8 cellular contexts compared by ENCODE assay signal in the genomic region with DNA sequence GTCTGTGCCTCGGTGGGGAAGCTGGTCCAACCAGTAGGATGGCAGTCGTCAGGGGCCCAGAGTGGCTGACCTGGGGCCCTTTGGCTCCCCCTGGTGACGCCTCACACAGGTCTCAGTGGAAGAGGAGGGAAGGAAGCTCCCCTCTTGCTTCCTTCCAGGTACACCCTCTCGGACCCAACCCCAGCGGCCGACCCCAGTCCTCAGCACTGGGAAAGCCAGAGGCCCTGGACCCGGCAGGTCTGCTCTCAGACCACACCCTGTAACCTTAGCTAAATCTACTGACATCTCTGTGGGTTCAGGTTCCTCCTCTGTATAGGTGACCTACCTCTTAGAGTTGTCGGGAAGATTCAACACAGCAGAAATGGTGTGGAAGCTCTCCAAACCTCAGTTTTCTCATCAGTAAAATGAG. TPM values are rescaled to one million over a fixed set of nuclear protein-coding genes. Genes with fewer than 3 reads are reported as not detected.
DNase-seq lines count a peak whose midpoint lies in the region; ATAC-seq, FAIRE-seq and TF ChIP-seq lines count a peak whose summit lies in the region.

No MANE protein-coding gene starts in this region.

- H3K36me3 ChIP-seq in heart right ventricle: no peaks in the 10 kb centered on the region
- no peaks in the 10 kb centered on the region for H3K36me3 ChIP-seq in small intestine (ENCODE audit: control insufficient read depth in 2 of 2, insufficient read depth in 2 of 2, low read length in 2 of 2)

- ATAC-seq in CD4-positive, alpha-beta T cell (ENCODE audit: poor library complexity): peak; percentile 62
- peak in 7 of 8 donors; percentile 48 to 84 (median 78) for ATAC-seq in heart right ventricle
- ATAC-seq in HG02623 (IDR thresholded peaks at IDR 0.05; ENCODE audit: unreplicated experiment): no peak
- no peak for ATAC-seq in HG02981 (IDR thresholded peaks at IDR 0.05; ENCODE audit: unreplicated experiment)

- peaks cover 21% of the 10 kb centered on the region for H3K27me3 ChIP-seq in CD4-positive, alpha-beta T cell (ENCODE audit: control insufficient read depth, insufficient read depth, low read length)
- H3K27me3 ChIP-seq in HL-60 (ENCODE audit: insufficient read depth, poor library complexity, severe bottlenecking) (peaks cover 8% of the 10 kb centered on the region), heart right ventricle (peaks cover 20 to 87% (median 71%) of the 10 kb centered on the region in 7 donors), small intestine (ENCODE audit: control insufficient read depth in 2 of 2, insufficient read depth in 2 of 2, low read length in 2 of 2) (peaks cover 8 to 9% of the 10 kb centered on the region in 2 donors)

- peak; percentile 81 for TF ChIP-seq CTCF in CD4-positive, alpha-beta T cell (IDR thresholded peaks at IDR 0.05)
- peak; percentile 59 for TF ChIP-seq CTCF in HL-60 (IDR thresholded peaks at IDR 0.05; ENCODE audit: insufficient read depth, low read length)
- TF ChIP-seq CTCF in heart right ventricle (IDR thresholded peaks at IDR 0.05): peak; percentile 44 to 84 (median 74)

- no peak overlapping the region for H3K27ac Mint-ChIP-seq in CD4-positive, alpha-beta T cell
- H3K27ac Mint-ChIP-seq in activated naive CD4-positive, alpha-beta T cell treated with anti-CD3 and anti-CD28 coated beads for 36 hours: no peak overlapping the region

- H3K27me3 Mint-ChIP-seq in CD4-positive, alpha-beta T cell: peaks cover 69% of the 10 kb centered on the region
- peaks cover 46% of the 10 kb centered on the region for H3K27me3 Mint-ChIP-seq in activated naive CD4-positive, alpha-beta T cell treated with anti-CD3 and anti-CD28 coated beads for 36 hours (ENCODE audit: low read depth)

- POLR2A ChIA-PET in CD4-positive, alpha-beta T cell (lab: Charles Lee): interaction anchor here (0.6 to 1.4 kb wide), 2 partner anchors 73 to 82 kb away, joined by 5 read pairs; no protein-coding TSS in a partner anchor

- no peaks in the 10 kb centered on the region for H3K9me3 Mint-ChIP-seq in CD4-positive, alpha-beta T cell
- no peaks in the 10 kb centered on the region for H3K9me3 Mint-ChIP-seq in activated naive CD4-positive, alpha-beta T cell treated with anti-CD3 and anti-CD28 coated beads for 36 hours

- in situ Hi-C loops in SK-MEL-5 (cut with HindIII; ENCODE audit: low pct_unique_long_range_greater_than_20kb, low sequenced_read_pairs): no loop called here

- H3K4me1 ChIP-seq in heart right ventricle (peaks cover 0 to 23% (median 0%) of the 10 kb centered on the region in 9 donors), small intestine (ENCODE audit: control insufficient read depth in 2 of 2, insufficient read depth in 1 of 2, low read depth in 1 of 2, low read length in 1 of 2) (no peaks in the 10 kb centered on the region)

- no peaks in the 10 kb centered on the region for H3K36me3 Mint-ChIP-seq in CD4-positive, alpha-beta T cell (ENCODE audit: low read depth)
- H3K36me3 Mint-ChIP-seq in activated naive CD4-positive, alpha-beta T cell treated with anti-CD3 and anti-CD28 coated beads for 36 hours (ENCODE audit: low read depth): no peaks in the 10 kb centered on the region

- WGBS in heart right ventricle, 2 donors: 13 to 15% methylated on average over 8 of the region's 8 CpGs
- WGBS in small intestine, 3 donors: 7 to 16% (median 11%) methylated on average over 8 of the region's 8 CpGs

- no peaks in the 10 kb centered on the region for H3K9me3 ChIP-seq in CD4-positive, alpha-beta T cell (ENCODE audit: control insufficient read depth, low read length)
- no peaks in the 10 kb centered on the region for H3K9me3 ChIP-seq in heart right ventricle
- no peaks in the 10 kb centered on the region for H3K9me3 ChIP-seq in small intestine (ENCODE audit: control insufficient read depth, low read depth)

- H3K4me3 Mint-ChIP-seq in CD4-positive, alpha-beta T cell: no peak overlapping the region
- no peak overlapping the region for H3K4me3 Mint-ChIP-seq in activated naive CD4-positive, alpha-beta T cell treated with anti-CD3 and anti-CD28 coated beads for 36 hours

- DNase-seq in CD4-positive, alpha-beta T cell: peak; percentile 42 to 74 (median 56)
- peak in 1 of 2 experiments; percentile 66 for DNase-seq in HL-60 (ENCODE audit: low read depth in 1 of 2, low spot score in 1 of 2)
- peak; percentile 76 for DNase-seq in SK-MEL-5 (ENCODE audit: low read depth, low spot score)
- DNase-seq in activated naive CD4-positive, alpha-beta T cell treated with anti-CD3 and anti-CD28 coated beads for 36 hours: peak; percentile 76
- DNase-seq in heart right ventricle: peak; percentile 47 to 62
- peak; percentile 50 for DNase-seq in small intestine

- intact Hi-C loops in CD4-positive, alpha-beta T cell (cut with DNase I, micrococcal nuclease): loop anchor here (1.0 to 2.0 kb wide), 3 partner anchors 72 to 115 kb away; no protein-coding TSS in a partner anchor
- intact Hi-C loops in activated naive CD4-positive, alpha-beta T cell treated with anti-CD3 and anti-CD28 coated beads for 36 hours (cut with micrococcal nuclease): loop anchor here (1.0 to 2.0 kb wide), 3 partner anchors 38 to 115 kb away; no protein-coding TSS in a partner anchor
- intact Hi-C loops in heart right ventricle (cut with DNase I): loop anchor here (1.0 to 10.0 kb wide), 11 partner anchors 54 to 119 kb away; no protein-coding TSS in a partner anchor

- no peak overlapping the region for H3K27ac ChIP-seq in CD4-positive, alpha-beta T cell (ENCODE audit: low read depth, low read length)
- H3K27ac ChIP-seq in HL-60 (replicated peaks) (peak overlapping the region; percentile 50), heart right ventricle (no peak overlapping the region), small intestine (ENCODE audit: low read depth in 1 of 2, low read length in 1 of 2) (peak overlapping the region in 1 of 2 donors; percentile 6)

- peaks cover 7% of the 10 kb centered on the region for H3K4me1 Mint-ChIP-seq in CD4-positive, alpha-beta T cell (ENCODE audit: low read depth)
- H3K4me1 Mint-ChIP-seq in activated naive CD4-positive, alpha-beta T cell treated with anti-CD3 and anti-CD28 coated beads for 36 hours (ENCODE audit: low read depth): peaks cover 14% of the 10 kb centered on the region

- no peak overlapping the region for H3K4me3 ChIP-seq in HL-60 (replicated peaks; ENCODE audit: insufficient read depth, low read length)
- H3K4me3 ChIP-seq in heart right ventricle: no peak overlapping the region
- H3K4me3 ChIP-seq in small intestine (ENCODE audit: low read depth in 1 of 2, low read length in 2 of 2): no peak overlapping the region

- no peak for FAIRE-seq in small intestine (lab: Jason Lieb, UNC)

- CTCF ChIA-PET in CD4-positive, alpha-beta T cell (lab: Charles Lee): interaction anchor here (0.7 to 1.9 kb wide), 16 partner anchors 9 to 159 kb away, joined by 3 to 30 read pairs (median 4); a partner anchor contains a TSS
- CTCF ChIA-PET in activated naive CD4-positive, alpha-beta T cell treated with anti-CD3 and anti-CD28 coated beads for 36 hours (lab: Charles Lee): interaction anchor here (0.5 to 3.6 kb wide), 26 partner anchors 9 to 1176 kb away, joined by 3 to 54 read pairs (median 5); no protein-coding TSS in a partner anchor

RNA-seq across cellular contexts. Expression of a gene that starts 3.4 kb away (rescaled TPM):
- not detected for total RNA-seq in CD4-positive, alpha-beta T cell
- 0.05 and 0.11 TPM in 2 replicates for total RNA-seq in SK-MEL-5 (2014; rRNA removed; shearing (Covaris generic))
- polyA plus RNA-seq in SK-MEL-5 (2015; cell fraction: cytosol; rRNA removed): 0.10 and 0.21 TPM in 2 replicates
- 0.83 and 0.89 TPM in 2 replicates for polyA plus RNA-seq in SK-MEL-5 (2015; cell fraction: nucleus; rRNA removed)
- total RNA-seq in activated naive CD4-positive, alpha-beta T cell treated with anti-CD3 and anti-CD28 coated beads for 36 hours: not detected
- under 1 TPM in 9 of 10 donors, not detected in 1; 0.05 to 0.60 (median 0.23) TPM for total RNA-seq in heart right ventricle
- polyA plus RNA-seq in heart right ventricle (under 1 TPM; 0.01 to 0.07 TPM), small intestine (1 to 10 TPM in 1 of 3 donors, under 1 TPM in 2; 0.45 to 5.4 (median 0.54) TPM)

Comparison
In these comparisons a context has a peak if more than half of its experiments do, and no peak if none do; other contexts are left out.
1. ATAC-seq: peak in CD4-positive, alpha-beta T cell (single experiment) and heart right ventricle (7 of 8); none in HG02623 (single experiment) and HG02981 (single experiment).
2. Peak in every context shown above with its lines, with median percentiles within 50 percentile points of each other: CTCF ChIP-seq.